Comparison of ENCODE assay signal across 20 cellular contexts in genomic region chr1:19730232-19730631, GRCh38.
"Had no signal": no experiment of that assay in that cellular context is flagged by ENCODE, and none has a peak within 500 bp of the region (broad histone marks: within the 10 kb centered on the region; RNA-seq: fewer than 3 reads in every experiment).

No MANE protein-coding gene starts in this region.

- H3K4me3 ChIP-seq: dorsolateral prefrontal cortex, lower lobe of right lung, pancreas, smooth muscle cell, suprapubic skin, thyroid gland had no signal

- H3K27ac Mint-ChIP-seq: natural killer cell; stimulated activated naive CD8-positive, alpha-beta T cell treated with anti-CD3 and anti-CD28 coated beads, Interleukin-15, amount 100 ng/mL, for 72 hours; type B pancreatic cell had no signal

- H3K4me3 Mint-ChIP-seq: natural killer cell; stimulated activated naive CD8-positive, alpha-beta T cell treated with anti-CD3 and anti-CD28 coated beads, Interleukin-15, amount 100 ng/mL, for 72 hours; type B pancreatic cell had no signal

- ATAC-seq: left ventricle myocardium superior; lower lobe of right lung; natural killer cell; pancreas; sciatic nerve; stimulated activated naive CD8-positive, alpha-beta T cell treated with anti-CD3 and anti-CD28 coated beads, Interleukin-15, amount 100 ng/mL, for 72 hours had no signal

- H3K4me1 ChIP-seq: lower lobe of right lung, pancreas had no signal

- H3K9me3 ChIP-seq: neutrophil, pancreas, suprapubic skin, thyroid gland had no signal

- DNase-seq: cortex of kidney; dorsolateral prefrontal cortex; effector CD4-positive, alpha-beta T cell; hypothalamus; left ventricle myocardium superior; lower lobe of right lung; natural killer cell; pancreas; stimulated activated CD4-positive, alpha-beta T cell treated with anti-CD3 and anti-CD28 coated beads, Interleukin-12 subunit alpha, Interleukin-12 subunit beta, amount 100 ng/mL, for 4 hours; stimulated activated CD4-positive, alpha-beta T cell treated with anti-CD3 and anti-CD28 coated beads, Interleukin-1b, Interleukin-23, amount 100 ng/mL, for 48 hours; stimulated activated CD4-positive, alpha-beta T cell treated with anti-CD3 and anti-CD28 coated beads, Interleukin-4, amount 100 ng/mL, for 1 hour; stimulated activated CD8-positive, alpha-beta memory T cell treated with anti-CD3 and anti-CD28 coated beads, Interleukin-4, amount 100 ng/mL, for 48 hours; stimulated activated naive CD4-positive, alpha-beta T cell; stimulated activated naive CD8-positive, alpha-beta T cell treated with anti-CD3 and anti-CD28 coated beads, Interleukin-15, amount 100 ng/mL, for 72 hours; thyroid gland had no signal

- H3K36me3 Mint-ChIP-seq: natural killer cell had no signal

- H3K27me3 ChIP-seq: dorsolateral prefrontal cortex, neutrophil, pancreas, suprapubic skin, thyroid gland had no signal

- H3K27me3 Mint-ChIP-seq: stimulated activated naive CD8-positive, alpha-beta T cell treated with anti-CD3 and anti-CD28 coated beads, Interleukin-15, amount 100 ng/mL, for 72 hours; type B pancreatic cell had no signal

- H3K9me3 Mint-ChIP-seq: natural killer cell, type B pancreatic cell had no signal

- H3K27ac ChIP-seq: dorsolateral prefrontal cortex, lower lobe of right lung, neutrophil, pancreas, suprapubic skin, thyroid gland had no signal

- H3K4me1 Mint-ChIP-seq: natural killer cell; stimulated activated naive CD8-positive, alpha-beta T cell treated with anti-CD3 and anti-CD28 coated beads, Interleukin-15, amount 100 ng/mL, for 72 hours had no signal
